In the genomic region with DNA sequence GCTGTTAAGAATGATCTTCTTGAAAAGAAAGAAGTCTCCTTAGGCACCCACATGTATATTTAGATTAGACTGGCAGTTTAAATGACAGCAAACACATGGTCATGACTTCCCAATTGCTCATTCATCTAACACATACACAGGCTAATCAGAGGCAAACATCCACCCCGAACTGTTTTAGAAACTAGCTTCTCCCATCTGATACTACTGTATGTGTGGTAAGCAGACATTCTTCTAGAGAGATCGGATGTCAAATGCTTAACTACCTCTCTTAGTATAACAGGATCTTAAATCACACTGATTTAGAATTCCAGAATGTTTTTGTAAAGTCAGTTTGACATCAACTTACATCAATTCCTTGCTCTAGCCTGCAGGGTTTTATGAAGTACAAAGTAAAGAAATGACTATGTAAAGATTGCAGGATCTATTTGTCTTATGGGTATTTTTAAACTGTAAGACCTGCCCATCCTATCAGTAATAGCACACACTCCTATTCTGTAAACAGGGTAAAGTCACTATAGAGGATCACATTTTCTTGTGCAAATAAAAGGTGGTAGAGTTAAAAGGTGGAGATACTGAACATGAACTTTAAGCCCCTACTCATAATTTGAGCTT, we compare ENCODE assay signal across 9 cellular contexts.
DNase-seq lines count a peak whose midpoint lies in the region; ATAC-seq and TF ChIP-seq lines count a peak whose summit lies in the region.
"Had no signal": no experiment of that assay in that cellular context is flagged by ENCODE, and none has a peak within 500 bp of the region (broad histone marks: within the 10 kb centered on the region; RNA-seq: fewer than 3 reads in every experiment).

No MANE protein-coding gene starts in this region.

- no peak for TF ChIP-seq POLR2A in ovary (IDR thresholded peaks at IDR 0.05)

- no peaks in the 10 kb centered on the region for H3K9me3 ChIP-seq in ovary

- H3K36me3 ChIP-seq in ovary, result no peaks in the 10 kb centered on the region

- no peak overlapping the region for H3K27ac ChIP-seq in ovary

- no peaks in the 10 kb centered on the region for H3K27me3 ChIP-seq in ovary

- no peaks in the 10 kb centered on the region for H3K4me1 ChIP-seq in ovary (ENCODE audit: insufficient read depth)

- H3K4me3 ChIP-seq in choroid plexus epithelial cell (ENCODE audit: low read depth, low read length) (no peak overlapping the region), ovary (no peak overlapping the region)

- no peak for TF ChIP-seq CTCF in choroid plexus epithelial cell (conservative IDR thresholded peaks at IDR 0.05; ENCODE audit: low read depth, low read length)
- TF ChIP-seq CTCF in ovary (IDR thresholded peaks at IDR 0.05), result no peak

- intact Hi-C loops in ovary (cut with DNase I), result loop anchor here in 1 of 4 donors (10.0 kb wide), 1 partner anchor 62 kb away; no protein-coding TSS in a partner anchor

- 64 to 71% (median 68%) methylated on average over 2 of the region's 2 CpGs for WGBS in ovary, 3 donors

- DNase-seq in AG08396 (ENCODE audit: low spot score), result peak; percentile 18
- peak; percentile 67 for DNase-seq in choroid plexus epithelial cell (ENCODE audit: low read depth)
- DNase-seq in mucosa of gallbladder (ENCODE audit: low spot score), result no peak
- DNase-seq in ovary, result no peak
- DNase-seq in NCI-H524 treated with DMSO at 0.1 percent for 48 hours (lab: John Stamatoyannopoulos, UW), result no peak

- TF ChIP-seq EP300 in ovary (IDR thresholded peaks at IDR 0.05), result no peak

- ATAC-seq in GM18907 (IDR thresholded peaks at IDR 0.05; ENCODE audit: unreplicated experiment), result peak; percentile 60
- ATAC-seq in HG03460 (IDR thresholded peaks at IDR 0.05; ENCODE audit: unreplicated experiment), result peak; percentile 62
- ATAC-seq in GM19035 (IDR thresholded peaks at IDR 0.05; ENCODE audit: unreplicated experiment), result no peak
- ATAC-seq: sciatic nerve had no signal

Comparison
In these comparisons a context has a peak if more than half of its experiments do, and no peak if none do; other contexts are left out.
1. DNase-seq: peak in AG08396 (single experiment) and choroid plexus epithelial cell (single experiment); none in mucosa of gallbladder (single experiment), ovary (0 of 5) and NCI-H524 treated with DMSO at 0.1 percent for 48 hours (single experiment).